ENCODE assay signal across 8 cellular contexts in genomic region chr15:67065531-67066005, GRCh38. TPM values are rescaled to one million over a fixed set of nuclear protein-coding genes. Genes with fewer than 3 reads are reported as not detected.
A peak's percentile ranks its signal among the peaks of the same experiment; 100 is the strongest.
DNase-seq lines count a peak whose midpoint lies in the region; ATAC-seq, FAIRE-seq and TF ChIP-seq lines count a peak whose summit lies in the region.

Gene SMAD3, plus strand, starts transcription at chr15:67065602. Its CDS starts 553 bp downstream, at chr15:67066155.

- TF ChIP-seq POLR2A in H1 (IDR thresholded peaks at IDR 0.05; ENCODE audit: control extremely low read depth in 1 of 2, low read depth in 2 of 2, low read length in 2 of 2), result peak in 1 of 2 experiments; percentile 60; a peak in 2 of 3 replicates

- TF ChIP-seq CTCF in H1 (IDR thresholded peaks at IDR 0.05; ENCODE audit: control extremely low read depth in 1 of 3, insufficient read depth in 1 of 3, low read depth in 1 of 3, low read length in 3 of 3), result no peak

- H3K4me3 ChIP-seq in H1 (ENCODE audit: extremely low read depth in 1 of 4, insufficient read depth in 2 of 4, low read depth in 3 of 4, low read length in 4 of 4), result peak within 1 kb of the TSS; percentile 77 to 94 (median 80)
- H3K4me3 ChIP-seq in mesenchymal stem cell (ENCODE audit: insufficient read depth in 1 of 2, low read depth in 1 of 2, low read length in 2 of 2), result peak within 1 kb of the TSS; percentile 77 to 91

- H4K91ac ChIP-seq in H1 (replicated peaks; ENCODE audit: insufficient read length, low read length) (peak within 1 kb of the TSS; percentile 80), mesenchymal stem cell (ENCODE audit: low read length) (peak within 1 kb of the TSS; percentile 65)

- H3K27me3 ChIP-seq in H1 (replicated peaks in 1 of 4; ENCODE audit: control insufficient read depth in 3 of 4, extremely low read depth in 1 of 4, insufficient read depth in 3 of 4, low read length in 3 of 4) (peaks cover 8 to 47% (median 35%) of the 10 kb centered on the region in 4 experiments), mesenchymal stem cell (ENCODE audit: control insufficient read depth in 1 of 2, insufficient read depth in 1 of 2, low read length in 2 of 2) (no peaks in the 10 kb centered on the region)

- H3K4me1 ChIP-seq in H1 (replicated peaks in 1 of 4; ENCODE audit: control insufficient read depth in 3 of 4, insufficient read depth in 4 of 4, low read length in 3 of 4) (peaks cover 12 to 29% (median 14%) of the 10 kb centered on the region in 4 experiments), mesenchymal stem cell (ENCODE audit: control insufficient read depth, insufficient read depth, low read depth, low read length) (peaks cover 20% of the 10 kb centered on the region)

- H3K18ac ChIP-seq in H1 (ENCODE audit: extremely low read depth, low read length) (peak within 1 kb of the TSS; percentile 97), mesenchymal stem cell (ENCODE audit: low read depth in 1 of 2, low read length in 2 of 2) (peak within 1 kb of the TSS; percentile 92 to 97)

- H3K14ac ChIP-seq in H1 (ENCODE audit: insufficient read length), result no peak within 1 kb of the TSS
- H3K14ac ChIP-seq in mesenchymal stem cell (ENCODE audit: low read length in 2 of 2), result peak within 1 kb of the TSS; percentile 66 to 96

- H2AFZ ChIP-seq in H1 (ENCODE audit: low read length) (no peak within 1 kb of the TSS), mesenchymal stem cell (ENCODE audit: low read depth, low read length) (peak within 1 kb of the TSS; percentile 23)

- peaks cover 9 to 13% of the 10 kb centered on the region in 2 experiments for H4K20me1 ChIP-seq in H1 (replicated peaks in 1 of 2; ENCODE audit: control insufficient read depth in 1 of 2, insufficient read depth in 2 of 2, low read length in 2 of 2)

- CTCF ChIA-PET in H1 (lab: Charles Lee; ENCODE audit: partially characterized antibody), result no interaction called here

- H2BK5ac ChIP-seq in H1 (ENCODE audit: low read depth, low read length) (peak within 1 kb of the TSS; percentile 50; the same call in 1 of the 2 replicates), mesenchymal stem cell (ENCODE audit: low read depth, low read length, poor library complexity, severe bottlenecking) (peak within 1 kb of the TSS; percentile 68)

- H2BK12ac ChIP-seq in H1 (ENCODE audit: low read depth, low read length) (peak within 1 kb of the TSS; percentile 78; the same call in 1 of the 2 replicates), mesenchymal stem cell (ENCODE audit: low read length in 2 of 2) (peak within 1 kb of the TSS; percentile 21 to 92)

- H2BK15ac ChIP-seq in H1 (ENCODE audit: low read length) (0 out of 2 replicates have a peak within 1 kb of the TSS, but pooled peaks have one; percentile 53), mesenchymal stem cell (ENCODE audit: low read depth, poor library complexity, severe bottlenecking) (peak within 1 kb of the TSS; percentile 99)

- peak within 1 kb of the TSS; percentile 96 to 98 for H3K4me2 ChIP-seq in H1 (ENCODE audit: insufficient read depth in 1 of 2, low read depth in 2 of 2, low read length in 2 of 2)
- H3K4me2 ChIP-seq in mesenchymal stem cell (ENCODE audit: low read length, poor library complexity, severe bottlenecking), result peak within 1 kb of the TSS; percentile 94

- H3K79me1 ChIP-seq in H1 (ENCODE audit: low read depth, low read length), result no peaks in the 10 kb centered on the region
- peaks cover 5% of the 10 kb centered on the region for H3K79me1 ChIP-seq in mesenchymal stem cell (replicated peaks; ENCODE audit: low read length, poor library complexity, severe bottlenecking)

- peak within 1 kb of the TSS; percentile 82 for H4K8ac ChIP-seq in H1 (ENCODE audit: extremely low read depth, insufficient read depth, low read length)
- peak within 1 kb of the TSS; percentile 82 for H4K8ac ChIP-seq in mesenchymal stem cell (ENCODE audit: low read length)

- no peak; a peak in 1 of 4 replicates for TF ChIP-seq RAD21 in H1 (IDR thresholded peaks at IDR 0.05 in 1 of 2, conservative IDR thresholded peaks at IDR 0.05 in 1 of 2; ENCODE audit: low read depth in 2 of 2, low read length in 2 of 2)

- peak within 1 kb of the TSS; percentile 20 for H4K5ac ChIP-seq in H1 (ENCODE audit: insufficient read length, low read depth, low read length)

- no peak within 1 kb of the TSS for H3K27ac ChIP-seq in H1 (ENCODE audit: low read depth, low read length)
- H3K27ac ChIP-seq in mesenchymal stem cell (ENCODE audit: low read length, poor library complexity, severe bottlenecking), result peak within 1 kb of the TSS; percentile 36

- H3K9ac ChIP-seq in H1 (replicated peaks in 1 of 4; ENCODE audit: extremely low read depth in 1 of 4, low read depth in 3 of 4, low read length in 3 of 4) (peak within 1 kb of the TSS; percentile 29 to 55 (median 50)), mesenchymal stem cell (ENCODE audit: low read length) (peak within 1 kb of the TSS; percentile 92)

- POLR2A ChIA-PET in H1 (lab: Charles Lee; ENCODE audit: partially characterized antibody), result interaction anchor here (0.7 to 3.7 kb wide), 10 partner anchors 19 to 73 kb away, joined by 3 to 21 read pairs (median 4); no protein-coding TSS in a partner anchor

- no peak for TF ChIP-seq EP300 in H1 (IDR thresholded peaks at IDR 0.05; ENCODE audit: borderline replicate concordance in 1 of 2, low read depth in 2 of 2, low read length in 2 of 2)

- H2BK20ac ChIP-seq in H1 (ENCODE audit: low read length), result peak within 1 kb of the TSS; percentile 66; the same call in 1 of the 2 replicates

- H3K56ac ChIP-seq in H1 (replicated peaks; ENCODE audit: insufficient read length, low read depth, low read length), result no peak within 1 kb of the TSS

- H3K23ac ChIP-seq in H1 (ENCODE audit: insufficient read length) (no peak within 1 kb of the TSS), mesenchymal stem cell (ENCODE audit: low read length in 2 of 2) (peak within 1 kb of the TSS; percentile 4 to 75)

- H3K79me2 ChIP-seq in H1 (ENCODE audit: control insufficient read depth in 1 of 2, insufficient read depth in 2 of 2, low read length in 2 of 2), result peaks cover 0 to 18% of the 10 kb centered on the region in 2 experiments; a peak in 2 of 4 replicates

- DNase-seq in NCI-H1417 (lab: John Stamatoyannopoulos, UW), result peak; percentile 26 to 73 (median 72)
- DNase-seq in NCI-H1417 treated with DMSO at 0.1 percent for 48 hours (lab: John Stamatoyannopoulos, UW), result no peak
- peak; percentile 72 for DNase-seq in NCI-H526 treated with DMSO at 0.1 percent for 48 hours (lab: John Stamatoyannopoulos, UW)
- DNase-seq in activated CD8-positive, alpha-beta memory T cell treated with anti-CD3 and anti-CD28 coated beads for 4 hours (ENCODE audit: low read depth in 2 of 2), result peak; percentile 33 to 47
- DNase-seq in H1 (ENCODE audit: low read depth in 1 of 2, low spot score in 2 of 2), result peak; percentile 66 to 84
- peak; percentile 95 for DNase-seq in mesenchymal stem cell
- DNase-seq in stimulated activated CD8-positive, alpha-beta memory T cell treated with anti-CD3 and anti-CD28 coated beads, Interleukin-12 subunit alpha, Interleukin-12 subunit beta, amount 100 ng/mL, for 4 hours (ENCODE audit: low read depth), result peak; percentile 62

- H3K23me2 ChIP-seq in H1 (ENCODE audit: low read depth, low read length), result peaks cover 24% of the 10 kb centered on the region

- no peaks in the 10 kb centered on the region for H3K9me3 ChIP-seq in H1 (ENCODE audit: insufficient read depth in 2 of 2, low read depth in 1 of 2, low read length in 1 of 2)
- no peaks in the 10 kb centered on the region for H3K9me3 ChIP-seq in mesenchymal stem cell (ENCODE audit: control insufficient read depth, low read length)

- no peak within 1 kb of the TSS for H2AK5ac ChIP-seq in H1 (ENCODE audit: low read depth, low read length)
- H2AK5ac ChIP-seq in mesenchymal stem cell (ENCODE audit: low read length, severe bottlenecking), result no peak within 1 kb of the TSS

- no peak for FAIRE-seq in H1 (lab: Jason Lieb, UNC)

- WGBS in H1 (ENCODE audit: extremely low coverage in 1 of 2, insufficient coverage in 1 of 2, insufficient read length in 1 of 2, insufficient replicate concordance in 2 of 2, low coverage in 1 of 2, low lambda C conversion rate in 2 of 2, missing lambda C conversion rate in 1 of 2), 2 experiments, result 1% methylated on average over 12 of the region's 63 CpGs; no CpG with 5 or more reads in 1 of the 2 experiments
- WGBS in mesenchymal stem cell, result under 1% methylated on average over 46 of the region's 63 CpGs

- H3K36me3 ChIP-seq in H1 (ENCODE audit: control insufficient read depth in 2 of 4, insufficient read depth in 4 of 4, low read length in 3 of 4), result no peaks in the 10 kb centered on the region
- peaks cover 0 to 9% of the 10 kb centered on the region in 2 experiments for H3K36me3 ChIP-seq in mesenchymal stem cell (ENCODE audit: control insufficient read depth in 1 of 2, insufficient read depth in 2 of 2, low read depth in 1 of 2, low read length in 2 of 2)

- H3K4ac ChIP-seq in H1 (replicated peaks; ENCODE audit: insufficient read length, low read depth, low read length) (peak within 1 kb of the TSS; percentile 40), mesenchymal stem cell (ENCODE audit: low read depth in 1 of 2, low read length in 2 of 2) (peak within 1 kb of the TSS; percentile 88 to 93)

- H2BK120ac ChIP-seq in H1 (replicated peaks; ENCODE audit: low read depth, low read length), result no peak within 1 kb of the TSS
- peak within 1 kb of the TSS; percentile 92 for H2BK120ac ChIP-seq in mesenchymal stem cell (ENCODE audit: low read depth, low read length)

- peak; percentile 64 for ATAC-seq in HG02870 (IDR thresholded peaks at IDR 0.05; ENCODE audit: unreplicated experiment)

TF ChIP-seq in H1, 55 proteins besides CTCF, POLR2A, EP300 and RAD21 (continues in another document):
- peak in 1 of 2 experiments; percentile 70; a peak in 2 of 4 replicates for TF ChIP-seq SIN3A (conservative IDR thresholded peaks at IDR 0.05 in 1 of 2, IDR thresholded peaks at IDR 0.05 in 1 of 2; ENCODE audit: low read depth in 1 of 2, low read length in 2 of 2)
- no peak for TF ChIP-seq KDM5A (IDR thresholded peaks at IDR 0.05; ENCODE audit: low read length)
- TF ChIP-seq BRCA1 (IDR thresholded peaks at IDR 0.05; ENCODE audit: low read depth, low read length), result 0 out of 2 replicates have a peak, but pooled peaks have one; percentile 16
- 0 out of 2 replicates have a peak, but pooled peaks have one; percentile 16 for TF ChIP-seq GABPA (IDR thresholded peaks at IDR 0.05; ENCODE audit: borderline replicate concordance, insufficient read depth, low read length)
- peak; percentile 65; the same call in 1 of the 2 replicates for TF ChIP-seq CHD2 (IDR thresholded peaks at IDR 0.05; ENCODE audit: low read length)

RNA-seq across cellular contexts. Expression of gene SMAD3, which starts in this region (rescaled TPM):
- total RNA-seq in H1 (2021; fragmentation: NEBNext Ultra II Directional; extraction: Animal tissue kit (Norgen Biotek cat#: 25700)), result 11.1 and 12.4 TPM in 2 replicates
- polyA plus RNA-seq in H1 (2011; rRNA removed), result 10.1 and 17.3 TPM in 2 replicates
- 9.1 TPM for polyA plus RNA-seq in H1 (2011; cell fraction: cytosol; rRNA removed)
- 41.6 TPM for polyA plus RNA-seq in H1 (2011; cell fraction: nucleus; rRNA removed)
- polyA plus RNA-seq in H1 (2012, experiment 1 of 2), result 7.8 to 10.4 TPM (median 8.7 TPM) in 4 replicates
- polyA plus RNA-seq in H1 (2012, experiment 2 of 2), result 5.0 TPM
- polyA plus RNA-seq in H1 (2013, experiment 1 of 2), result 13.2 TPM
- 11.1 TPM for polyA plus RNA-seq in H1 (2013, experiment 2 of 2)
- polyA minus RNA-seq in H1 (2011; rRNA and poly(A)+ RNA removed), result 16.5 and 18.3 TPM in 2 replicates
- polyA minus RNA-seq in H1 (2011; cell fraction: cytosol; rRNA and poly(A)+ RNA removed), result 12.3 TPM
- polyA minus RNA-seq in H1 (2011; cell fraction: nucleus; rRNA and poly(A)+ RNA removed), result 14.3 TPM
- 126 TPM for polyA plus RNA-seq in mesenchymal stem cell (2013, experiment 1 of 2)
- polyA plus RNA-seq in mesenchymal stem cell (2013, experiment 2 of 2), result 125 TPM
